In genomic region chr14:104461676-104462443, GRCh38 we compare ENCODE assay signal across 11 cellular contexts.
DNase-seq lines count a peak whose midpoint lies in the region; ATAC-seq and TF ChIP-seq lines count a peak whose summit lies in the region.
"Had no signal": no experiment of that assay in that cellular context is flagged by ENCODE, and none has a peak within 500 bp of the region (broad histone marks: within the 10 kb centered on the region; RNA-seq: fewer than 3 reads in every experiment).

No MANE protein-coding gene starts in this region.

- peak; percentile 31 for DNase-seq in NCI-H510A (lab: John Stamatoyannopoulos, UW)
- DNase-seq in NCI-H510A treated with DMSO at 0.1 percent for 48 hours (lab: John Stamatoyannopoulos, UW), result no peak
- peak; percentile 71 for DNase-seq in NCI-H748 (lab: John Stamatoyannopoulos, UW; ENCODE audit: unreplicated experiment)
- no peak for DNase-seq in spleen
- no peak for DNase-seq in activated CD4-positive, alpha-beta T cell treated with anti-CD3 and anti-CD28 coated beads for 4 hours
- no peak for DNase-seq in transverse colon
- DNase-seq: NCI-H446 treated with DMSO at 0.1 percent for 48 hours, occipital lobe, T-helper 17 cell had no signal

- ATAC-seq in GM18502 (IDR thresholded peaks at IDR 0.05; ENCODE audit: poor library complexity, unreplicated experiment), result no peak
- ATAC-seq: T-helper 17 cell had no signal

- in situ Hi-C loops in transverse colon (cut with MboI; ENCODE audit: low pct_ligation_motif_present in 1 of 4, low pct_unique_long_range_greater_than_20kb in 1 of 4, low sequenced_read_pairs in 3 of 4), result no loop called here

- H3K27ac ChIP-seq in iPS-18a (ENCODE audit: low read length), result no peak overlapping the region
- H3K27ac ChIP-seq in spleen, result no peak overlapping the region
- H3K27ac ChIP-seq in transverse colon, result no peak overlapping the region

- no peak for TF ChIP-seq POLR2A in spleen (IDR thresholded peaks at IDR 0.05)
- no peak for TF ChIP-seq POLR2A in transverse colon (IDR thresholded peaks at IDR 0.05)

- H3K36me3 ChIP-seq in iPS-18a (ENCODE audit: control insufficient read depth, low read depth, low read length), result no peaks in the 10 kb centered on the region
- H3K36me3 ChIP-seq in spleen, result no peaks in the 10 kb centered on the region
- no peaks in the 10 kb centered on the region for H3K36me3 ChIP-seq in transverse colon

- H3K4me1 ChIP-seq in iPS-18a (ENCODE audit: control insufficient read depth, low read depth, low read length) (peaks cover 4% of the 10 kb centered on the region), spleen (peaks cover 0 to 15% (median 5%) of the 10 kb centered on the region in 6 donors), transverse colon (peaks cover 0 to 7% (median 5%) of the 10 kb centered on the region in 4 donors)

- TF ChIP-seq CTCF in spleen (IDR thresholded peaks at IDR 0.05 in 8 of 11, conservative IDR thresholded peaks at IDR 0.05 in 3 of 11) (no peak), transverse colon (IDR thresholded peaks at IDR 0.05) (no peak)

- intact Hi-C loops in spleen (cut with DNase I; ENCODE audit: low total_unique reads), result no loop called here
- intact Hi-C loops in transverse colon (cut with DNase I; ENCODE audit: low total_unique reads), result no loop called here

- H3K27me3 ChIP-seq in iPS-18a (ENCODE audit: control insufficient read depth, insufficient read depth, low read length) (peaks cover 37% of the 10 kb centered on the region), spleen (replicated peaks in 1 of 7) (peaks cover 0 to 80% (median 18%) of the 10 kb centered on the region in 7 donors), transverse colon (peaks cover 75% of the 10 kb centered on the region)

- TF ChIP-seq EP300 in transverse colon (IDR thresholded peaks at IDR 0.05; ENCODE audit: low read depth), result no peak

- H3K9me3 ChIP-seq in iPS-18a (ENCODE audit: control insufficient read depth, low read depth, low read length) (no peaks in the 10 kb centered on the region), spleen (no peaks in the 10 kb centered on the region), transverse colon (no peaks in the 10 kb centered on the region)

- WGBS in spleen, 5 donors, result 4 to 12% (median 8%) methylated on average over 9 to 66 of the region's 66 CpGs
- WGBS in transverse colon (ENCODE audit: low coverage in 1 of 2), 2 donors, result 14% methylated on average over 50 of the region's 66 CpGs; no CpG with 5 or more reads in 1 of the 2 donors

- H3K4me3 ChIP-seq in iPS-18a (ENCODE audit: low read length) (peak overlapping the region; percentile 61), spleen (peak overlapping the region in 7 of 8 donors; percentile 12 to 56 (median 25)), transverse colon (peak overlapping the region in 1 of 4 donors; percentile 8)

- H3K9ac ChIP-seq in iPS-18a (ENCODE audit: low read length), result no peak overlapping the region

Comparison
In these comparisons a context has a peak if more than half of its experiments do, and no peak if none do; other contexts are left out.
1. DNase-seq: peak in NCI-H510A (single experiment) and NCI-H748 (single experiment); none in NCI-H510A treated with DMSO at 0.1 percent for 48 hours (single experiment), spleen (single experiment), activated CD4-positive, alpha-beta T cell treated with anti-CD3 and anti-CD28 coated beads for 4 hours (0 of 2) and transverse colon (single experiment).